ENCODE assay signal across 1 cellular context in the genomic region with DNA sequence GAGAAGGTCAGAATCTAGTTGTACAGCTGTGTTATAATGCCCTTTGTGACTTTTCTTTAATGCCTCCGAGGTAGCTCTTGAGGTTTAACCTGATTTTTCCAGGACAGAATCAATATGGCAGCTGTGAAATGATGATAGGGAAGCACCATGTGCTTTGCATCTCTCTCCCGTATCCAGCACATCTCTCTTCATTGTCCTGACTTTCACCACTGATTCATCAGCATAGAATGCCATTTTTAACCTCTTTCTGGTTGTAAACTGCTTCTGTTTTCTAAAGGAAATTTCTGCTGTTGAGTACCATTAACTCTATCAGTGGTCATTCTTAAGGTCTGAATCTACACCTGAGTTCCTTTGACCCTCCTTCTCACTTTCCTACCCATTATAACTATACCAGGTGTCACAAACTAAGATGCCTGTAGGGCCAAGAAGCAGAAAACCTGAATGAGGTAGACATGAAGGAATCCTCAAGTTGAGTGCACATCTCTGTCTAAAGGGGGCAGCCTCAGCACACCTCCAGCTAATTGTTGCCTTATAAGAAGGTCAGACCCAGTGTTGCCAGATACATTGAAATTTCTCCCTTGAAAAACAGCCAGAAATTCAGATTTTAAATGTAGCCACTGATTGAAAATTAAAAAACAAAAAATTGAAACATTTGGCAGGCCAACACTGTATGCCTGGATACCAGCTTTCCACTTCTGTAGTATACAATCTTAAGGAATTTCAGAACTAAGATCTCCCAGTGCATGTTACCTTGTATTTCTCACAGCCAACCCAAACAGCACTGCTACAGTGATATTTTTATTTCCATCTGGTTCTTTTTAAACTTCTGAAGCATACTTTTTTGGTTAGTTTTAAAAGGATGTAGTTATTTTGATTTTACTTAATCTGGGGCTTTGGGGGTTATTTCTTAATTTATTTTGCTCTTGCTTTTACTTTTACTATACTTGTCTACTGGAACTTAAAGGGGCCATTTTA.
TF ChIP-seq lines count a peak whose summit lies in the region.

No MANE protein-coding gene starts in this region.

TF ChIP-seq in IMR-90, 13 proteins besides CTCF, POLR2A, EP300 and RAD21:
- TF ChIP-seq MAFK (IDR thresholded peaks at IDR 0.05; ENCODE audit: low read depth, low read length) (no peak), FOS (IDR thresholded peaks at IDR 0.05; ENCODE audit: low read depth, low read length) (no peak), CHD1 (IDR thresholded peaks at IDR 0.05; ENCODE audit: low read depth, low read length) (no peak), CEBPB (IDR thresholded peaks at IDR 0.05; ENCODE audit: low read depth, low read length) (no peak), NFE2L2 (IDR thresholded peaks at IDR 0.05; ENCODE audit: low read depth, low read length) (no peak), SMC3 (IDR thresholded peaks at IDR 0.05; ENCODE audit: low read depth, low read length) (no peak), MAZ (IDR thresholded peaks at IDR 0.05; ENCODE audit: borderline replicate concordance, low read depth, low read length) (no peak), RFX5 (IDR thresholded peaks at IDR 0.05; ENCODE audit: low read depth, low read length) (no peak)
